Comparison of ENCODE assay signal across 1 cellular context in the genomic region with DNA sequence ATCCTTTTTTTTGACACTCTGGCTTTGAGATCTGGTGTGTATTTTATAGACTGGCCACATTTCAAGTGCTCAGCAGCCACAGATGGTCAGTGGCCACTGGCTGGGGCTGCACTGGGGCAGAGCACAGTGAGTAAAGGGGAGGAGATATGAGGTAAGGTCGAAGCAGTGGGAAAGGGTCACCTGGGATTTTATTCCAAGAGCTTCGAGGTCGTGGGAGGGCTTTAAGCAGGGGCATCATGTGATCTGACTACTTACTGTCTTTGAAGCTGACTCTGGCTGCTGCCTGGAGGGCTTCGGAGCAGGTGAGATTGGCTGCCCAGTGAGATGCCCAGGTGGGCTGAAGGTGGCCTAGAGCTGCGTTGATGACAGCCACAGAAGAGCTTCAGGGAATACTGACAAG.
TF ChIP-seq lines count a peak whose summit lies in the region.

No MANE protein-coding gene starts in this region.

TF ChIP-seq in K562, 482 proteins besides CTCF, POLR2A, EP300 and RAD21:
- TF ChIP-seq ZNF3 (CRISPR knock-in tag; IDR thresholded peaks at IDR 0.05) (no peak), CBFB (CRISPR knock-in tag; IDR thresholded peaks at IDR 0.05) (no peak), ZBTB1 (CRISPR knock-in tag; IDR thresholded peaks at IDR 0.05; ENCODE audit: borderline replicate concordance, low read depth) (no peak), GTF2E2 (tag; IDR thresholded peaks at IDR 0.05) (no peak), HLTF (IDR thresholded peaks at IDR 0.05) (no peak), MEIS2 (IDR thresholded peaks at IDR 0.05; ENCODE audit: partially characterized antibody) (no peak)
- TF ChIP-seq, protein P1, sequence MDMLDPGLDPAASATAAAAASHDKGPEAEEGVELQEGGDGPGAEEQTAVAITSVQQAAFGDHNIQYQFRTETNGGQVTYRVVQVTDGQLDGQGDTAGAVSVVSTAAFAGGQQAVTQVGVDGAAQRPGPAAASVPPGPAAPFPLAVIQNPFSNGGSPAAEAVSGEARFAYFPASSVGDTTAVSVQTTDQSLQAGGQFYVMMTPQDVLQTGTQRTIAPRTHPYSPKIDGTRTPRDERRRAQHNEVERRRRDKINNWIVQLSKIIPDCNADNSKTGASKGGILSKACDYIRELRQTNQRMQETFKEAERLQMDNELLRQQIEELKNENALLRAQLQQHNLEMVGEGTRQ (CRISPR knock-in tag; IDR thresholded peaks at IDR 0.05), result no peak
- TF ChIP-seq, protein P2, sequence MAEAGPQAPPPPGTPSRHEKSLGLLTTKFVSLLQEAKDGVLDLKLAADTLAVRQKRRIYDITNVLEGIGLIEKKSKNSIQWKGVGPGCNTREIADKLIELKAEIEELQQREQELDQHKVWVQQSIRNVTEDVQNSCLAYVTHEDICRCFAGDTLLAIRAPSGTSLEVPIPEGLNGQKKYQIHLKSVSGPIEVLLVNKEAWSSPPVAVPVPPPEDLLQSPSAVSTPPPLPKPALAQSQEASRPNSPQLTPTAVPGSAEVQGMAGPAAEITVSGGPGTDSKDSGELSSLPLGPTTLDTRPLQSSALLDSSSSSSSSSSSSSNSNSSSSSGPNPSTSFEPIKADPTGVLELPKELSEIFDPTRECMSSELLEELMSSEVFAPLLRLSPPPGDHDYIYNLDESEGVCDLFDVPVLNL (CRISPR knock-in tag; IDR thresholded peaks at IDR 0.05; ENCODE audit: low read depth), result no peak
- TF ChIP-seq, protein P3, sequence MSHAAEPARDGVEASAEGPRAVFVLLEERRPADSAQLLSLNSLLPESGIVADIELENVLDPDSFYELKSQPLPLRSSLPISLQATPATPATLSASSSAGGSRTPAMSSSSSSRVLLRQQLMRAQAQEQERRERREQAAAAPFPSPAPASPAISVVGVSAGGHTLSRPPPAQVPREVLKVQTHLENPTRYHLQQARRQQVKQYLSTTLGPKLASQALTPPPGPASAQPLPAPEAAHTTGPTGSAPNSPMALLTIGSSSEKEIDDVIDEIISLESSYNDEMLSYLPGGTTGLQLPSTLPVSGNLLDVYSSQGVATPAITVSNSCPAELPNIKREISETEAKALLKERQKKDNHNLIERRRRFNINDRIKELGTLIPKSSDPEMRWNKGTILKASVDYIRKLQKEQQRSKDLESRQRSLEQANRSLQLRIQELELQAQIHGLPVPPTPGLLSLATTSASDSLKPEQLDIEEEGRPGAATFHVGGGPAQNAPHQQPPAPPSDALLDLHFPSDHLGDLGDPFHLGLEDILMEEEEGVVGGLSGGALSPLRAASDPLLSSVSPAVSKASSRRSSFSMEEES (CRISPR knock-in tag; IDR thresholded peaks at IDR 0.05), result peak; percentile 53
- TF ChIP-seq, protein P4, sequence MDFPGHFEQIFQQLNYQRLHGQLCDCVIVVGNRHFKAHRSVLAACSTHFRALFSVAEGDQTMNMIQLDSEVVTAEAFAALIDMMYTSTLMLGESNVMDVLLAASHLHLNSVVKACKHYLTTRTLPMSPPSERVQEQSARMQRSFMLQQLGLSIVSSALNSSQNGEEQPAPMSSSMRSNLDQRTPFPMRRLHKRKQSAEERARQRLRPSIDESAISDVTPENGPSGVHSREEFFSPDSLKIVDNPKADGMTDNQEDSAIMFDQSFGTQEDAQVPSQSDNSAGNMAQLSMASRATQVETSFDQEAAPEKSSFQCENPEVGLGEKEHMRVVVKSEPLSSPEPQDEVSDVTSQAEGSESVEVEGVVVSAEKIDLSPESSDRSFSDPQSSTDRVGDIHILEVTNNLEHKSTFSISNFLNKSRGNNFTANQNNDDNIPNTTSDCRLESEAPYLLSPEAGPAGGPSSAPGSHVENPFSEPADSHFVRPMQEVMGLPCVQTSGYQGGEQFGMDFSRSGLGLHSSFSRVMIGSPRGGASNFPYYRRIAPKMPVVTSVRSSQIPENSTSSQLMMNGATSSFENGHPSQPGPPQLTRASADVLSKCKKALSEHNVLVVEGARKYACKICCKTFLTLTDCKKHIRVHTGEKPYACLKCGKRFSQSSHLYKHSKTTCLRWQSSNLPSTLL (IDR thresholded peaks at IDR 0.05), result no peak
- TF ChIP-seq, protein P5, sequence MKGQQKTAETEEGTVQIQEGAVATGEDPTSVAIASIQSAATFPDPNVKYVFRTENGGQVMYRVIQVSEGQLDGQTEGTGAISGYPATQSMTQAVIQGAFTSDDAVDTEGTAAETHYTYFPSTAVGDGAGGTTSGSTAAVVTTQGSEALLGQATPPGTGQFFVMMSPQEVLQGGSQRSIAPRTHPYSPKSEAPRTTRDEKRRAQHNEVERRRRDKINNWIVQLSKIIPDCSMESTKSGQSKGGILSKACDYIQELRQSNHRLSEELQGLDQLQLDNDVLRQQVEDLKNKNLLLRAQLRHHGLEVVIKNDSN (CRISPR knock-in tag; IDR thresholded peaks at IDR 0.05), result 0 out of 2 replicates have a peak, but pooled peaks have one; percentile 25
